ENCODE assay signal across 1 cellular context in the genomic region with DNA sequence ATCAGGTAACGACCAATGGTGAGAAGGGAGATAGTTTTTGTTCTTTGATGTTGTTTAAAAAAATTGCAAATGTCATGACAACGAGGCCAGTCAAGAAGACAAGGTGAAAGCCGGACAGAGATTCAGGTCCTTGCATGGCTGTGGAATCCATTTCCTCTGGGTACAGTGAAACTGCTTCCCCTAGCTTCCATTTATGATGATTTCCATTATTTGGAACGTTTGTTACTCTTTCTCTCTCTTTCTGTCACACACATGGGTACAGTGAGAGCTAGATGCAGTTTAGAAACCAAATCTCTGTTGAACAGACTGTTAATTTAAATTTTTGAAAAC.
A peak's percentile ranks its signal among the peaks of the same experiment; 100 is the strongest.
TF ChIP-seq lines count a peak whose summit lies in the region.

No MANE protein-coding gene starts in this region.

TF ChIP-seq in HepG2, 621 proteins besides CTCF, POLR2A, EP300 and RAD21 (continued from another document and continues in another):
- TF ChIP-seq, protein P1, sequence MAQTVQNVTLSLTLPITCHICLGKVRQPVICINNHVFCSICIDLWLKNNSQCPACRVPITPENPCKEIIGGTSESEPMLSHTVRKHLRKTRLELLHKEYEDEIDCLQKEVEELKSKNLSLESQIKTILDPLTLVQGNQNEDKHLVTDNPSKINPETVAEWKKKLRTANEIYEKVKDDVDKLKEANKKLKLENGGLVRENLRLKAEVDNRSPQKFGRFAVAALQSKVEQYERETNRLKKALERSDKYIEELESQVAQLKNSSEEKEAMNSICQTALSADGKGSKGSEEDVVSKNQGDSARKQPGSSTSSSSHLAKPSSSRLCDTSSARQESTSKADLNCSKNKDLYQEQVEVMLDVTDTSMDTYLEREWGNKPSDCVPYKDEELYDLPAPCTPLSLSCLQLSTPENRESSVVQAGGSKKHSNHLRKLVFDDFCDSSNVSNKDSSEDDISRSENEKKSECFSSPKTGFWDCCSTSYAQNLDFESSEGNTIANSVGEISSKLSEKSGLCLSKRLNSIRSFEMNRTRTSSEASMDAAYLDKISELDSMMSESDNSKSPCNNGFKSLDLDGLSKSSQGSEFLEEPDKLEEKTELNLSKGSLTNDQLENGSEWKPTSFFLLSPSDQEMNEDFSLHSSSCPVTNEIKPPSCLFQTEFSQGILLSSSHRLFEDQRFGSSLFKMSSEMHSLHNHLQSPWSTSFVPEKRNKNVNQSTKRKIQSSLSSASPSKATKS (CRISPR knock-in tag; IDR thresholded peaks at IDR 0.05), result no peak
- TF ChIP-seq REL (CRISPR knock-in tag; conservative IDR thresholded peaks at IDR 0.05) (no peak), NR2F2 (IDR thresholded peaks at IDR 0.05; ENCODE audit: borderline replicate concordance, low read depth) (no peak), ZNF530 (CRISPR knock-in tag; IDR thresholded peaks at IDR 0.05; ENCODE audit: low read depth) (no peak), ELF4 (CRISPR knock-in tag; IDR thresholded peaks at IDR 0.05; ENCODE audit: borderline replicate concordance) (peak; percentile 42; the same call in 1 of the 2 replicates), IKZF4 (CRISPR knock-in tag; IDR thresholded peaks at IDR 0.05; ENCODE audit: borderline replicate concordance, low read depth, not compliant biosample characterization) (no peak), FOXJ3 (CRISPR knock-in tag; IDR thresholded peaks at IDR 0.05; ENCODE audit: borderline replicate concordance) (no peak), ZNF788 (CRISPR knock-in tag; IDR thresholded peaks at IDR 0.05; ENCODE audit: borderline replicate concordance) (no peak), SAFB2 (CRISPR knock-in tag; IDR thresholded peaks at IDR 0.05; ENCODE audit: borderline replicate concordance, low read depth) (no peak), MTA3 (CRISPR knock-in tag; IDR thresholded peaks at IDR 0.05) (no peak), ZNF737 (CRISPR knock-in tag; IDR thresholded peaks at IDR 0.05; ENCODE audit: borderline replicate concordance) (no peak), PHF20 (CRISPR knock-in tag; IDR thresholded peaks at IDR 0.05) (no peak), ZNF510 (CRISPR knock-in tag; IDR thresholded peaks at IDR 0.05; ENCODE audit: low read depth) (0 out of 2 replicates have a peak, but pooled peaks have one; percentile 14), ZNF7 (CRISPR knock-in tag; IDR thresholded peaks at IDR 0.05) (no peak), RBM22 (optimal IDR thresholded peaks at IDR 0.05; ENCODE audit: low read length) (no peak), ARNT2 (CRISPR knock-in tag; IDR thresholded peaks at IDR 0.05; ENCODE audit: low read depth) (no peak), ZSCAN22 (CRISPR knock-in tag; IDR thresholded peaks at IDR 0.05) (no peak), ZBTB3 (CRISPR knock-in tag; IDR thresholded peaks at IDR 0.05; ENCODE audit: borderline replicate concordance, low read depth) (0 out of 2 replicates have a peak, but pooled peaks have one; percentile 61), SMC3 (IDR thresholded peaks at IDR 0.05; ENCODE audit: low read length) (no peak), RFX1 (IDR thresholded peaks at IDR 0.05) (peak; percentile 22; the same call in 1 of the 2 replicates), ISL2 (CRISPR knock-in tag; IDR thresholded peaks at IDR 0.05) (no peak), ZNF83 (CRISPR knock-in tag; IDR thresholded peaks at IDR 0.05; ENCODE audit: borderline replicate concordance) (no peak), ZNF780A (CRISPR knock-in tag; IDR thresholded peaks at IDR 0.05) (no peak), FOXC1 (CRISPR knock-in tag; IDR thresholded peaks at IDR 0.05; ENCODE audit: borderline replicate concordance) (no peak), POLR2G (IDR thresholded peaks at IDR 0.05; ENCODE audit: low read depth, low read length) (no peak), SETDB1 (CRISPR knock-in tag; IDR thresholded peaks at IDR 0.05; ENCODE audit: borderline replicate concordance) (no peak), THAP11 (CRISPR knock-in tag; IDR thresholded peaks at IDR 0.05) (no peak), SRSF1 (optimal IDR thresholded peaks at IDR 0.05; ENCODE audit: low read depth, low read length) (no peak), SATB2 (CRISPR knock-in tag; IDR thresholded peaks at IDR 0.05) (no peak), ZNF335 (CRISPR knock-in tag; IDR thresholded peaks at IDR 0.05) (no peak), RFXANK (CRISPR knock-in tag; IDR thresholded peaks at IDR 0.05) (no peak), LCORL (IDR thresholded peaks at IDR 0.05) (no peak), LCORL (CRISPR knock-in tag; IDR thresholded peaks at IDR 0.05) (peak; percentile 6; the same call in 1 of the 2 replicates)
- TF ChIP-seq, protein P2, sequence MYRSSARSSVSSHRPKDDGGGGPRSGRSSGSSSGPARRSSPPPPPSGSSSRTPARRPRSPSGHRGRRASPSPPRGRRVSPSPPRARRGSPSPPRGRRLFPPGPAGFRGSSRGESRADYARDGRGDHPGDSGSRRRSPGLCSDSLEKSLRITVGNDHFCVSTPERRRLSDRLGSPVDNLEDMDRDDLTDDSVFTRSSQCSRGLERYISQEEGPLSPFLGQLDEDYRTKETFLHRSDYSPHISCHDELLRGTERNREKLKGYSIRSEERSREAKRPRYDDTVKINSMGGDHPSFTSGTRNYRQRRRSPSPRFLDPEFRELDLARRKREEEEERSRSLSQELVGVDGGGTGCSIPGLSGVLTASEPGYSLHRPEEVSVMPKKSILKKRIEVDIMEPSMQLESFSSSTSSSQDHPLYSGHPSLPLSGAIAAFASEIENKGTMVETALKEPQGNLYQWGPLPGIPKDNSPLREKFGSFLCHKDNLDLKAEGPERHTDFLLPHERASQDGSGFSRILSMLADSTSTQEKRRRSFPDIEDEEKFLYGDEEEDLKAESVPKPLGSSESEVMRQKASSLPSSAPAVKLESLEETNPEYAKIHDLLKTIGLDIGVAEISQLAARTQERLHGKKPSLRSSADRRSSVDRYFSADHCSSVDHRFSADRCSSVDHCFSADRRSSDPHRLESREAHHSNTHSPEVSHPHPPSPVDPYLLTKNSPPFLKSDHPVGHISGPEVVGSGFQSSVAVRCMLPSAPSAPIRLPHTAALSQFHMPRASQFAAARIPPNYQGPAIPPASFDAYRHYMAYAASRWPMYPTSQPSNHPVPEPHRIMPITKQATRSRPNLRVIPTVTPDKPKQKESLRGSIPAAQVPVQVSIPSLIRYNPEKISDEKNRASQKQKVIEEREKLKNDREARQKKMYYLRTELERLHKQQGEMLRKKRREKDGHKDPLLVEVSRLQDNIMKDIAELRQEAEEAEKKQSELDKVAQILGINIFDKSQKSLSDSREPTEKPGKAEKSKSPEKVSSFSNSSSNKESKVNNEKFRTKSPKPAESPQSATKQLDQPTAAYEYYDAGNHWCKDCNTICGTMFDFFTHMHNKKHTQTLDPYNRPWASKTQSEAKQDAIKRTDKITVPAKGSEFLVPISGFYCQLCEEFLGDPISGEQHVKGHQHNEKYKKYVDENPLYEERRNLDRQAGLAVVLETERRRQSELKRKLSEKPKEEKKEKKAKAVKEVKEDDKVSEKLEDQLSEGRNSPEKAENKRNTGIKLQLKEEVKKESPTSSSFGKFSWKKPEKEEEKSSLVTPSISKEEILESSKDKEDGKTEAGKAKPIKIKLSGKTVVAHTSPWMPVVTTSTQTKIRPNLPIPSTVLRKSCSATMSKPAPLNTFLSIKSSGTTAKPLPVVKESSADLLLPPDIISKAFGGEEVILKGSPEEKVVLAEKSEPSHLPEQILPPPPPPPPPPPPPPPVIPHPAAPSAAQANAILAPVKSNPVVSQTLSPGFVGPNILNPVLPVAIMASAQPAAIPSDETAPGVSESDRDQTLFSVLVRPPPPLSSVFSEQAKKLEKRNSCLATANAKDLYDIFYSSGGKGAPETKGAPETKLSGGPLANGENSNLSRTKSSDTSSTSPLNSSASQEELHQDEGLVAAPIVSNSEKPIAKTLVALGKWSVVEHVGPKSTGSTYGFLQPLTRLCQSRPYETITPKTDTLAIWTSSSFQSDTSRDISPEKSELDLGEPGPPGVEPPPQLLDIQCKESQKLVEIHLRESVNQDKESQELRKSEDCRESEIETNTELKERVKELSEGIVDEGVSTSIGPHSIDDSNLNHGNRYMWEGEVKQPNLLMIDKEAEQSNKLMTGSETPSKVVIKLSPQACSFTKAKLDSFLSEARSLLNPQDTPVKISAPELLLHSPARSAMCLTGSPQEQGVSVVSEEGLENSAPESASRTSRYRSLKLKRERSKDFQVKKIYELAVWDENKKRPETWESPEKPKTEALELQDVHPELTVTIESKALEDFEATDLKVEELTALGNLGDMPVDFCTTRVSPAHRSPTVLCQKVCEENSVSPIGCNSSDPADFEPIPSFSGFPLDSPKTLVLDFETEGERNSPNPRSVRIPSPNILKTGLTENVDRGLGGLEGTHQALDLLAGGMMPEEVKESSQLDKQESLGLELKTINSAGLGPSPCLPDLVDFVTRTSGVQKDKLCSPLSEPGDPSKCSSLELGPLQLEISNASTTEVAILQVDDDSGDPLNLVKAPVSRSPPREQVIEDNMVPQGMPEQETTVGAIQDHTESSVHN (CRISPR knock-in tag; IDR thresholded peaks at IDR 0.05), result no peak
- TF ChIP-seq, protein P3, sequence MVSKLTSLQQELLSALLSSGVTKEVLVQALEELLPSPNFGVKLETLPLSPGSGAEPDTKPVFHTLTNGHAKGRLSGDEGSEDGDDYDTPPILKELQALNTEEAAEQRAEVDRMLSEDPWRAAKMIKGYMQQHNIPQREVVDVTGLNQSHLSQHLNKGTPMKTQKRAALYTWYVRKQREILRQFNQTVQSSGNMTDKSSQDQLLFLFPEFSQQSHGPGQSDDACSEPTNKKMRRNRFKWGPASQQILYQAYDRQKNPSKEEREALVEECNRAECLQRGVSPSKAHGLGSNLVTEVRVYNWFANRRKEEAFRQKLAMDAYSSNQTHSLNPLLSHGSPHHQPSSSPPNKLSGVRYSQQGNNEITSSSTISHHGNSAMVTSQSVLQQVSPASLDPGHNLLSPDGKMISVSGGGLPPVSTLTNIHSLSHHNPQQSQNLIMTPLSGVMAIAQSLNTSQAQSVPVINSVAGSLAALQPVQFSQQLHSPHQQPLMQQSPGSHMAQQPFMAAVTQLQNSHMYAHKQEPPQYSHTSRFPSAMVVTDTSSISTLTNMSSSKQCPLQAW (CRISPR knock-in tag; IDR thresholded peaks at IDR 0.05), result no peak
- TF ChIP-seq, protein P4, sequence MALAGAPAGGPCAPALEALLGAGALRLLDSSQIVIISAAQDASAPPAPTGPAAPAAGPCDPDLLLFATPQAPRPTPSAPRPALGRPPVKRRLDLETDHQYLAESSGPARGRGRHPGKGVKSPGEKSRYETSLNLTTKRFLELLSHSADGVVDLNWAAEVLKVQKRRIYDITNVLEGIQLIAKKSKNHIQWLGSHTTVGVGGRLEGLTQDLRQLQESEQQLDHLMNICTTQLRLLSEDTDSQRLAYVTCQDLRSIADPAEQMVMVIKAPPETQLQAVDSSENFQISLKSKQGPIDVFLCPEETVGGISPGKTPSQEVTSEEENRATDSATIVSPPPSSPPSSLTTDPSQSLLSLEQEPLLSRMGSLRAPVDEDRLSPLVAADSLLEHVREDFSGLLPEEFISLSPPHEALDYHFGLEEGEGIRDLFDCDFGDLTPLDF (CRISPR knock-in tag; IDR thresholded peaks at IDR 0.05), result no peak
- TF ChIP-seq, protein P5, sequence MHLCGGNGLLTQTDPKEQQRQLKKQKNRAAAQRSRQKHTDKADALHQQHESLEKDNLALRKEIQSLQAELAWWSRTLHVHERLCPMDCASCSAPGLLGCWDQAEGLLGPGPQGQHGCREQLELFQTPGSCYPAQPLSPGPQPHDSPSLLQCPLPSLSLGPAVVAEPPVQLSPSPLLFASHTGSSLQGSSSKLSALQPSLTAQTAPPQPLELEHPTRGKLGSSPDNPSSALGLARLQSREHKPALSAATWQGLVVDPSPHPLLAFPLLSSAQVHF (CRISPR knock-in tag; IDR thresholded peaks at IDR 0.05), result no peak
- TF ChIP-seq, protein P6, sequence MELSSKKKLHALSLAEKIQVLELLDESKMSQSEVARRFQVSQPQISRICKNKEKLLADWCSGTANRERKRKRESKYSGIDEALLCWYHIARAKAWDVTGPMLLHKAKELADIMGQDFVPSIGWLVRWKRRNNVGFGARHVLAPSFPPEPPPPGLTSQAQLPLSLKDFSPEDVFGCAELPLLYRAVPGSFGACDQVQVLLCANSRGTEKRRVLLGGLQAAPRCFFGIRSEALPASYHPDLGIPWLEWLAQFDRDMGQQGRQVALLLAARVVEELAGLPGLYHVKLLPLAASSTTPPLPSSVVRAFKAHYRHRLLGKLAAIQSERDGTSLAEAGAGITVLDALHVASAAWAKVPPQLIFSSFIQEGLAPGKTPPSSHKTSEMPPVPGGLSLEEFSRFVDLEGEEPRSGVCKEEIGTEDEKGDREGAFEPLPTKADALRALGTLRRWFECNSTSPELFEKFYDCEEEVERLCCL (CRISPR knock-in tag; IDR thresholded peaks at IDR 0.05; ENCODE audit: borderline replicate concordance), result no peak
- TF ChIP-seq, protein P7, sequence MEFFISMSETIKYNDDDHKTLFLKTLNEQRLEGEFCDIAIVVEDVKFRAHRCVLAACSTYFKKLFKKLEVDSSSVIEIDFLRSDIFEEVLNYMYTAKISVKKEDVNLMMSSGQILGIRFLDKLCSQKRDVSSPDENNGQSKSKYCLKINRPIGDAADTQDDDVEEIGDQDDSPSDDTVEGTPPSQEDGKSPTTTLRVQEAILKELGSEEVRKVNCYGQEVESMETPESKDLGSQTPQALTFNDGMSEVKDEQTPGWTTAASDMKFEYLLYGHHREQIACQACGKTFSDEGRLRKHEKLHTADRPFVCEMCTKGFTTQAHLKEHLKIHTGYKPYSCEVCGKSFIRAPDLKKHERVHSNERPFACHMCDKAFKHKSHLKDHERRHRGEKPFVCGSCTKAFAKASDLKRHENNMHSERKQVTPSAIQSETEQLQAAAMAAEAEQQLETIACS (CRISPR knock-in tag; IDR thresholded peaks at IDR 0.05), result no peak
- TF ChIP-seq, protein P8, sequence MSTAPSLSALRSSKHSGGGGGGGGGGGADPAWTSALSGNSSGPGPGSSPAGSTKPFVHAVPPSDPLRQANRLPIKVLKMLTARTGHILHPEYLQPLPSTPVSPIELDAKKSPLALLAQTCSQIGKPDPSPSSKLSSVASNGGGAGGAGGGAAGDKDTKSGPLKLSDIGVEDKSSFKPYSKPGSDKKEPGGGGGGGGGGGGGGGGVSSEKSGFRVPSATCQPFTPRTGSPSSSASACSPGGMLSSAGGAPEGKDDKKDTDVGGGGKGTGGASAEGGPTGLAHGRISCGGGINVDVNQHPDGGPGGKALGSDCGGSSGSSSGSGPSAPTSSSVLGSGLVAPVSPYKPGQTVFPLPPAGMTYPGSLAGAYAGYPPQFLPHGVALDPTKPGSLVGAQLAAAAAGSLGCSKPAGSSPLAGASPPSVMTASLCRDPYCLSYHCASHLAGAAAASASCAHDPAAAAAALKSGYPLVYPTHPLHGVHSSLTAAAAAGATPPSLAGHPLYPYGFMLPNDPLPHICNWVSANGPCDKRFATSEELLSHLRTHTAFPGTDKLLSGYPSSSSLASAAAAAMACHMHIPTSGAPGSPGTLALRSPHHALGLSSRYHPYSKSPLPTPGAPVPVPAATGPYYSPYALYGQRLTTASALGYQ (CRISPR knock-in tag; IDR thresholded peaks at IDR 0.05), result no peak
- TF ChIP-seq, protein P9, sequence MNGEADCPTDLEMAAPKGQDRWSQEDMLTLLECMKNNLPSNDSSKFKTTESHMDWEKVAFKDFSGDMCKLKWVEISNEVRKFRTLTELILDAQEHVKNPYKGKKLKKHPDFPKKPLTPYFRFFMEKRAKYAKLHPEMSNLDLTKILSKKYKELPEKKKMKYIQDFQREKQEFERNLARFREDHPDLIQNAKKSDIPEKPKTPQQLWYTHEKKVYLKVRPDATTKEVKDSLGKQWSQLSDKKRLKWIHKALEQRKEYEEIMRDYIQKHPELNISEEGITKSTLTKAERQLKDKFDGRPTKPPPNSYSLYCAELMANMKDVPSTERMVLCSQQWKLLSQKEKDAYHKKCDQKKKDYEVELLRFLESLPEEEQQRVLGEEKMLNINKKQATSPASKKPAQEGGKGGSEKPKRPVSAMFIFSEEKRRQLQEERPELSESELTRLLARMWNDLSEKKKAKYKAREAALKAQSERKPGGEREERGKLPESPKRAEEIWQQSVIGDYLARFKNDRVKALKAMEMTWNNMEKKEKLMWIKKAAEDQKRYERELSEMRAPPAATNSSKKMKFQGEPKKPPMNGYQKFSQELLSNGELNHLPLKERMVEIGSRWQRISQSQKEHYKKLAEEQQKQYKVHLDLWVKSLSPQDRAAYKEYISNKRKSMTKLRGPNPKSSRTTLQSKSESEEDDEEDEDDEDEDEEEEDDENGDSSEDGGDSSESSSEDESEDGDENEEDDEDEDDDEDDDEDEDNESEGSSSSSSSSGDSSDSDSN (CRISPR knock-in tag; IDR thresholded peaks at IDR 0.05), result peak; percentile 3; the same call in 1 of the 2 replicates
